In the genomic region with DNA sequence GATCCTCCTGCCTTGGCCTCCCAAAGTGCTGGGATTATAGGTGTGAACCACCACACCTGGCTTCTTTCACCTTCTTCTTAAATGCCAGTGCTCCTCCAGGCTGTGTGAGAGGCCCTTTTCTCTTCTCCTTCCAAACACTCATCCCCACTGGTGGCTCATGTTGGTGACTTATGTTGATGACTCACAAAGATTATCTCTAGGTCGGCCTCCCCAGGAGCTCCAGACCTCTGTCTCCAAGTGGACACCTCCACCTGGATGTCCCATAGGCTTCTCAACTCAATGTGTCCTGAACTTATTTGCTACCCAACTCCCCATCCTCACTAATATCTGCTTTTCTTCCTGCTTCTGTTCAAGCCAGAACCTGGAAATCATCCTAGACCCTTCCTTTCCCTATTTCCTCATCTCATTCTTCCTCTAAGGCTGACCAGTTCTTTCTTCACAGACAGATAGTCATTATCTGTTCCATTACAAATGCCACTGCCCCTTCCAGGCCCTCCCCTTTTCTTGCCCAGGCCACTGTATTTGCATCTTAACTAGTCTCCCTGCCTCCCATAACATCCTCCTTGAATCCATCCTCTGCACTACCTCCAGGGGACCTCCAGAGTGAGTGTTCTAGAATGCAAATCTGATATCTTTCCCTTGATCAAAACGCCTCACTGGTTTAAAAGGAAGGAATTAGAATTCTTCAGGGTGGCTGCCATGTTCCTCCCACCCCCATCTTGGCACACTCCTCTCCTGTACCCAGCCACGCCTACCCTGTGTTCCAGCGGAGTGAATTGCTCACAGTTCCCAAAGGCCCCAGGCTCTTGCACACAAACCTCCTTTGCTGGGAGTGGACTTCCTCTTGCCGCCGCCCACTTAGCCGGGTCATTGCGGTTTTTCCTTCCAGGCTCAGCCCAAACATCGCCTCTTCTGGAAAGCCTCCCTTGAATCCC, we compare ENCODE assay signal across 8 cellular contexts. TPM values are rescaled to one million over a fixed set of nuclear protein-coding genes. Genes with fewer than 3 reads are reported as not detected.
DNase-seq lines count a peak whose midpoint lies in the region; ATAC-seq and TF ChIP-seq lines count a peak whose summit lies in the region.

No MANE protein-coding gene starts in this region.

- intact Hi-C loops in PC-9 (cut with micrococcal nuclease; ENCODE audit: unreplicated experiment): loop anchor here (5.0 kb wide), 1 partner anchor 35 kb away; no protein-coding TSS in a partner anchor
- intact Hi-C loops in esophagus muscularis mucosa (cut with DNase I): no loop called here

- peak overlapping the region; percentile 69 for H3K4me2 ChIP-seq in PC-9

- no peak for TF ChIP-seq CTCF in PC-9 (conservative IDR thresholded peaks at IDR 0.05)
- no peak for TF ChIP-seq CTCF in esophagus muscularis mucosa (IDR thresholded peaks at IDR 0.05)
- TF ChIP-seq CTCF in neutrophil (IDR thresholded peaks at IDR 0.05): no peak

- 0 out of 2 replicates have a peak overlapping the region, but pooled peaks have one; percentile 30 for H2AFZ ChIP-seq in PC-9

- POLR2A ChIA-PET in PC-9 (lab: Charles Lee; ENCODE audit: unreplicated experiment): no interaction called here

- DNase-seq in CD1c-positive myeloid dendritic cell (ENCODE audit: extremely low spot score): peak; percentile 94
- peak; percentile 81 to 86 for DNase-seq in PC-9
- DNase-seq in esophagus muscularis mucosa (ENCODE audit: extremely low spot score): peak; percentile 93
- DNase-seq in stimulated activated naive CD4-positive, alpha-beta T cell (lab: John Stamatoyannopoulos, UW): no peak
- no peak for DNase-seq in KG1 (lab: John Stamatoyannopoulos, UW)

- no peak for TF ChIP-seq POLR2A in esophagus muscularis mucosa (IDR thresholded peaks at IDR 0.05; ENCODE audit: low read depth)

- H3K79me2 ChIP-seq in PC-9 (ENCODE audit: low read depth): no peaks in the 10 kb centered on the region

- ATAC-seq in HG02981 (IDR thresholded peaks at IDR 0.05; ENCODE audit: unreplicated experiment) (no peak), HG02970 (IDR thresholded peaks at IDR 0.05; ENCODE audit: low FRiP score, unreplicated experiment) (no peak)

- H4K20me1 ChIP-seq in PC-9 (ENCODE audit: insufficient read depth): no peaks in the 10 kb centered on the region

- CTCF ChIA-PET in PC-9 (lab: Charles Lee): interaction anchor here (0.6 kb wide), 1 partner anchor 119 kb away, joined by 5 read pairs; no protein-coding TSS in a partner anchor

- no peaks in the 10 kb centered on the region for H3K9me2 ChIP-seq in PC-9 (ENCODE audit: insufficient read depth)

- H3K4me1 ChIP-seq in PC-9 (replicated peaks; ENCODE audit: insufficient read depth): peaks cover 18% of the 10 kb centered on the region
- peaks cover 28 to 48% (median 39%) of the 10 kb centered on the region in 4 donors for H3K4me1 ChIP-seq in esophagus muscularis mucosa
- H3K4me1 ChIP-seq in neutrophil (ENCODE audit: control insufficient read depth in 1 of 2, insufficient read depth in 1 of 2, low read depth in 1 of 2, low read length in 1 of 2): peaks cover 12 to 21% of the 10 kb centered on the region in 2 experiments

- H3F3A ChIP-seq in PC-9 (ENCODE audit: insufficient read depth, low read depth): peaks cover 33% of the 10 kb centered on the region

- H3K27ac ChIP-seq in PC-9: peak overlapping the region; percentile 24
- peak overlapping the region; percentile 69 to 84 (median 82) for H3K27ac ChIP-seq in esophagus muscularis mucosa (replicated peaks in 1 of 4)
- peak overlapping the region; percentile 71 for H3K27ac ChIP-seq in neutrophil

- BruUV-seq in PC-9 (replicated peaks; lab: Mats Ljungman, UMichigan): no TSS peak

- 57% methylated on average over 9 of the region's 9 CpGs for WGBS in esophagus muscularis mucosa

- TF ChIP-seq EP300 in esophagus muscularis mucosa (IDR thresholded peaks at IDR 0.05): no peak

- H3K9me3 ChIP-seq in PC-9 (ENCODE audit: insufficient read depth, low read depth) (peaks cover 7% of the 10 kb centered on the region; the same call in 1 of the 2 replicates), esophagus muscularis mucosa (peaks cover 0 to 10% (median 8%) of the 10 kb centered on the region in 4 donors), neutrophil (no peaks in the 10 kb centered on the region)

- 0 out of 2 replicates have a peak overlapping the region, but pooled peaks have one; percentile 23 for H3K4me3 ChIP-seq in PC-9
- peak overlapping the region; percentile 2 to 28 (median 14) for H3K4me3 ChIP-seq in esophagus muscularis mucosa
- peak overlapping the region in 1 of 2 experiments; percentile 38 for H3K4me3 ChIP-seq in neutrophil (ENCODE audit: low read depth in 1 of 2, low read length in 1 of 2)

- H3K36me3 ChIP-seq in PC-9 (ENCODE audit: low read depth) (no peaks in the 10 kb centered on the region), esophagus muscularis mucosa (no peaks in the 10 kb centered on the region), neutrophil (no peaks in the 10 kb centered on the region)

- H3K27me3 ChIP-seq in PC-9 (ENCODE audit: insufficient read depth, low read depth) (no peaks in the 10 kb centered on the region), esophagus muscularis mucosa (no peaks in the 10 kb centered on the region), neutrophil (peaks cover 4% of the 10 kb centered on the region)

RNA-seq across cellular contexts. Expression of gene FBXO47, which starts 34.8 kb away (rescaled TPM):
- total RNA-seq in PC-9 (2021) (not detected in 2 replicates), esophagus muscularis mucosa (under 1 TPM in 1 of 4 donors, not detected in 3; 0.26 TPM)

Comparison
In these comparisons a context has a peak if more than half of its experiments do, and no peak if none do; other contexts are left out.
1. DNase-seq: peak in CD1c-positive myeloid dendritic cell (single experiment), PC-9 (2 of 2) and esophagus muscularis mucosa (single experiment); none in stimulated activated naive CD4-positive, alpha-beta T cell (0 of 6) and KG1 (single experiment).
2. H3K27ac ChIP-seq: peak in every context shown above with its lines; median percentile 82 in esophagus muscularis mucosa; 71 in neutrophil; 24 in PC-9.